1 cellular context compared by ENCODE assay signal in genomic region chr5:119343042-119343441, GRCh38.
TF ChIP-seq lines count a peak whose summit lies in the region.

No MANE protein-coding gene starts in this region.

TF ChIP-seq in IMR-90, 13 proteins besides CTCF, POLR2A, EP300 and RAD21 (continued from another document):
- TF ChIP-seq FOS (IDR thresholded peaks at IDR 0.05; ENCODE audit: low read depth, low read length) (no peak), BHLHE40 (IDR thresholded peaks at IDR 0.05; ENCODE audit: low read depth, low read length) (no peak), MAFK (IDR thresholded peaks at IDR 0.05; ENCODE audit: low read depth, low read length) (no peak), CHD1 (IDR thresholded peaks at IDR 0.05; ENCODE audit: low read depth, low read length) (no peak), RFX5 (IDR thresholded peaks at IDR 0.05; ENCODE audit: low read depth, low read length) (no peak), ELK1 (IDR thresholded peaks at IDR 0.05; ENCODE audit: borderline replicate concordance, low read depth, low read length) (no peak), MXI1 (IDR thresholded peaks at IDR 0.05; ENCODE audit: borderline replicate concordance, low read depth, low read length) (no peak)
